15 cellular contexts compared by ENCODE assay signal in genomic region chr21:41715649-41716321, GRCh38. TPM values are rescaled to one million over a fixed set of nuclear protein-coding genes. Genes with fewer than 3 reads are reported as not detected.
DNase-seq lines count a peak whose midpoint lies in the region; ATAC-seq and TF ChIP-seq lines count a peak whose summit lies in the region.
"Had no signal": no experiment of that assay in that cellular context is flagged by ENCODE, and none has a peak within 500 bp of the region (broad histone marks: within the 10 kb centered on the region; RNA-seq: fewer than 3 reads in every experiment).

No MANE protein-coding gene starts in this region.

- no peak overlapping the region for H3K4me3 Mint-ChIP-seq in MCF 10A (ENCODE audit: unreplicated experiment)
- H3K4me3 Mint-ChIP-seq: activated CD4-positive, alpha-beta T cell treated with anti-CD3 and anti-CD28 coated beads for 36 hours; activated T-cell treated with anti-CD3 and anti-CD28 coated beads, Interleukin-2, amount 50 U/mL, for 72 hours had no signal

- no peaks in the 10 kb centered on the region for H3K9me3 ChIP-seq in right lobe of liver
- H3K9me3 ChIP-seq: gastroesophageal sphincter, tibial artery had no signal

- H3K27ac Mint-ChIP-seq in MCF 10A (ENCODE audit: low read depth, unreplicated experiment) = peak overlapping the region; percentile 87
- H3K27ac Mint-ChIP-seq: activated CD4-positive, alpha-beta T cell treated with anti-CD3 and anti-CD28 coated beads for 36 hours; activated T-cell treated with anti-CD3 and anti-CD28 coated beads, Interleukin-2, amount 50 U/mL, for 72 hours had no signal

- CTCF ChIA-PET in MCF 10A (lab: Yijun Ruan, JAX) = interaction anchor here (0.6 to 2.1 kb wide), 6 partner anchors 12 to 399 kb away, joined by 3 to 5 read pairs (median 3); no protein-coding TSS in a partner anchor

- no peak for TF ChIP-seq POLR2A in right lobe of liver (IDR thresholded peaks at IDR 0.05)

- ATAC-seq in right lobe of liver (peak; percentile 87 to 96 (median 92)), GM21360 (IDR thresholded peaks at IDR 0.05; ENCODE audit: unreplicated experiment) (no peak), GM21390 (IDR thresholded peaks at IDR 0.05; ENCODE audit: unreplicated experiment) (no peak)
- ATAC-seq: activated CD4-positive, alpha-beta T cell treated with anti-CD3 and anti-CD28 coated beads for 36 hours; activated T-cell treated with anti-CD3 and anti-CD28 coated beads, Interleukin-2, amount 50 U/mL, for 72 hours; gastroesophageal sphincter had no signal

- H3K4me1 ChIP-seq in right lobe of liver (peaks cover 0 to 26% (median 4%) of the 10 kb centered on the region in 4 donors), urinary bladder (ENCODE audit: insufficient read depth) (no peaks in the 10 kb centered on the region)
- H3K4me1 ChIP-seq: gastroesophageal sphincter had no signal

- WGBS in right lobe of liver (ENCODE audit: insufficient coverage, low coverage, low lambda C conversion rate, missing lambda C conversion rate) = 35% methylated on average over 8 of the region's 9 CpGs
- 70% methylated on average over 9 of the region's 9 CpGs for WGBS in urinary bladder

- H3K9me3 Mint-ChIP-seq in MCF 10A (ENCODE audit: unreplicated experiment) = no peaks in the 10 kb centered on the region
- H3K9me3 Mint-ChIP-seq: activated T-cell treated with anti-CD3 and anti-CD28 coated beads, Interleukin-2, amount 50 U/mL, for 72 hours had no signal

- peaks cover 23% of the 10 kb centered on the region for H3K4me1 Mint-ChIP-seq in MCF 10A (ENCODE audit: insufficient read depth, unreplicated experiment)

- H3K4me3 ChIP-seq in right lobe of liver = no peak overlapping the region
- no peak overlapping the region for H3K4me3 ChIP-seq in urinary bladder (ENCODE audit: low read depth, low read length)
- H3K4me3 ChIP-seq: gastroesophageal sphincter, tibial artery had no signal

- peak overlapping the region in 2 of 3 donors; percentile 44 to 48 for H3K27ac ChIP-seq in right lobe of liver
- H3K27ac ChIP-seq in urinary bladder (ENCODE audit: low read depth) = peak overlapping the region; percentile 15
- H3K27ac ChIP-seq: gastroesophageal sphincter, tibial artery had no signal

- no peaks in the 10 kb centered on the region for H3K36me3 Mint-ChIP-seq in MCF 10A (ENCODE audit: insufficient read depth, unreplicated experiment)

- H3K36me3 ChIP-seq in right lobe of liver = no peaks in the 10 kb centered on the region
- H3K36me3 ChIP-seq in urinary bladder (ENCODE audit: insufficient read depth) = no peaks in the 10 kb centered on the region
- H3K36me3 ChIP-seq: gastroesophageal sphincter, tibial artery had no signal

- DNase-seq in SIG-M5 treated with dmso at 0.1 percent for 504 hours (lab: John Stamatoyannopoulos, UW; ENCODE audit: unreplicated experiment) (peak; percentile 37), SIG-M5 (lab: John Stamatoyannopoulos, UW) (no peak), MCF 10A (ENCODE audit: unreplicated experiment) (peak; percentile 69), right lobe of liver (peak; percentile 62 to 70 (median 63)), NCI-H1930 (lab: John Stamatoyannopoulos, UW) (no peak)
- DNase-seq: activated CD4-positive, alpha-beta T cell treated with anti-CD3 and anti-CD28 coated beads for 36 hours; activated T-cell treated with anti-CD3 and anti-CD28 coated beads, Interleukin-2, amount 50 U/mL, for 72 hours; DMS 273 treated with DMSO at 0.1 percent for 48 hours; NCI-H1436; stimulated activated CD4-positive, alpha-beta T cell treated with anti-CD3 and anti-CD28 coated beads, Interleukin-15, amount 100 ng/mL, for 24 hours had no signal

- intact Hi-C loops in MCF 10A (cut with micrococcal nuclease) = no loop called here
- intact Hi-C loops in right lobe of liver (cut with DNase I) = no loop called here

- TF ChIP-seq CTCF in MCF 10A (IDR thresholded peaks at IDR 0.05; ENCODE audit: unreplicated experiment) (no peak), right lobe of liver (IDR thresholded peaks at IDR 0.05) (no peak)

- no TSS peak for BruUV-seq in MCF 10A (replicated peaks; lab: Mats Ljungman, UMichigan)

- POLR2A ChIA-PET in MCF 10A (lab: Yijun Ruan, JAX) = interaction anchor here (0.6 to 2.6 kb wide), 12 partner anchors 8 to 103 kb away, joined by 3 to 22 read pairs (median 6); partner anchors contain the start of gene RIPK4

- H3K27me3 Mint-ChIP-seq in MCF 10A (ENCODE audit: insufficient read depth, unreplicated experiment) = no peaks in the 10 kb centered on the region

- H3K27me3 ChIP-seq in right lobe of liver = no peaks in the 10 kb centered on the region

RNA-seq across cellular contexts. Expression of gene RIPK4, which starts 51.1 kb away (rescaled TPM):
- total RNA-seq in MCF 10A (2022) = 14.0 and 22.3 TPM in 2 replicates
- 10 to 100 TPM in 5 of 6 experiments, 1 to 10 TPM in 1; 6.7 to 18.7 (median 12.7) TPM for total RNA-seq in right lobe of liver
- 8.8 TPM for total RNA-seq in urinary bladder
- 2.7 TPM for polyA plus RNA-seq in urinary bladder

Comparison
In these comparisons a context has a peak if more than half of its experiments do, and no peak if none do; other contexts are left out.
1. DNase-seq: peak in SIG-M5 treated with dmso at 0.1 percent for 504 hours (single experiment), MCF 10A (single experiment) and right lobe of liver (3 of 3); none in SIG-M5 (single experiment) and NCI-H1930 (0 of 2).
2. ATAC-seq: peak in right lobe of liver (4 of 4); none in GM21360 (single experiment) and GM21390 (single experiment).